Comparison of ENCODE assay signal across 1 cellular context in genomic region chr2:145906356-145906755, GRCh38.
TF ChIP-seq lines count a peak whose summit lies in the region.

No MANE protein-coding gene starts in this region.

TF ChIP-seq in K562, 482 proteins besides CTCF, POLR2A, EP300 and RAD21:
- TF ChIP-seq FOSL1 (tag; conservative IDR thresholded peaks at IDR 0.05): peak; percentile 37; the same call in 1 of the 2 replicates
- TF ChIP-seq HCFC1 (IDR thresholded peaks at IDR 0.05; ENCODE audit: low read depth, low read length): no peak
